Comparison of ENCODE assay signal across 29 cellular contexts in the genomic region with DNA sequence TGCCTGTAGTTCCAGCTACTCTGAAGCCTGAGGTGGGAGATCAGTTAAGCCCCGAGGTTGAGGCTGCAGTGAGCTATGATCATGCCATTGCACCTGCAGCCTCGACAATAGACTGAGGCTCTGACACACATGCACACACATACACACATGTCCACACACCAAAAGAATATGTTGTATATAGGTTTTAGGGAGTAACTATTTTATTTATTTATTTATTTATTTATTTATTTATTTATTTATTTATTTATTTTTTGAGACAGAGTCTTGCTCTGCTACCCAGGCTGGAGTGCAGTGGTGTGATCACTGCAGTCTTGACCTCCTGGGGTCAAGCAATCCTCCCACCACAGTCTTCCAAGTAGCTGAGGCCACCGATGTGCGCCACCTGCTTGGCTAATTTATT.
"Had no signal": no experiment of that assay in that cellular context is flagged by ENCODE, and none has a peak within 500 bp of the region (broad histone marks: within the 10 kb centered on the region; RNA-seq: fewer than 3 reads in every experiment).

No MANE protein-coding gene starts in this region.

- H3K4me3 Mint-ChIP-seq: stimulated activated effector memory CD8-positive, alpha-beta T cell treated with anti-CD3 and anti-CD28 coated beads, Interleukin-12 subunit alpha, Interleukin-12 subunit beta, amount 100 ng/mL, for 72 hours; stimulated activated memory B cell treated with anti-CD40 and anti-IgM and Interleukin-4, amounts not matched to agents 10 μg/mL and 1 μg/mL and 100 μg/mL, for 72 hours; stimulated activated naive B cell treated with anti-CD40 and anti-IgM and Interleukin-4, amounts not matched to agents 10 μg/mL and 1 μg/mL and 100 μg/mL, for 72 hours; stimulated activated naive CD8-positive, alpha-beta T cell treated with anti-CD3 and anti-CD28 coated beads, Interleukin-15, amount 100 ng/mL, for 72 hours; stimulated activated naive CD8-positive, alpha-beta T cell treated with anti-CD3 and anti-CD28 coated beads, Interleukin-15, Interleukin-2, amounts not matched to agents 100 ng/mL and 50 ng/mL, for 24 hours; type B pancreatic cell had no signal

- H3K27me3 Mint-ChIP-seq: stimulated activated memory B cell treated with anti-CD40 and anti-IgM and Interleukin-4, amounts not matched to agents 10 μg/mL and 1 μg/mL and 100 μg/mL, for 72 hours; stimulated activated naive B cell treated with anti-CD40 and anti-IgM and Interleukin-4, amounts not matched to agents 10 μg/mL and 1 μg/mL and 100 μg/mL, for 72 hours; stimulated activated naive CD8-positive, alpha-beta T cell treated with anti-CD3 and anti-CD28 coated beads, Interleukin-15, amount 100 ng/mL, for 72 hours; stimulated activated naive CD8-positive, alpha-beta T cell treated with anti-CD3 and anti-CD28 coated beads, Interleukin-15, Interleukin-2, amounts not matched to agents 100 ng/mL and 50 ng/mL, for 24 hours had no signal

- DNase-seq: stimulated activated CD4-positive, alpha-beta T cell treated with anti-CD3 and anti-CD28 coated beads, Interleukin-2, amount 100 ng/mL, for 48 hours; stimulated activated CD4-positive, alpha-beta T cell treated with anti-CD3 and anti-CD28 coated beads, Interleukin-4, amount 100 ng/mL, for 1 hour; stimulated activated CD4-positive, alpha-beta T cell treated with anti-CD3 and anti-CD28 coated beads, Interleukin-4, amount 100 ng/mL, for 24 hours; stimulated activated CD4-positive, alpha-beta T cell treated with anti-CD3 and anti-CD28 coated beads, Interleukin-4, amount 100 ng/mL, for 4 hours; stimulated activated CD8-positive, alpha-beta memory T cell treated with anti-CD3 and anti-CD28 coated beads, Interleukin-4, amount 100 ng/mL, for 48 hours; stimulated activated naive B cell treated with anti-CD40 and anti-IgM and Interleukin-4, amounts not matched to agents 10 μg/mL and 1 μg/mL and 100 μg/mL, for 72 hours; stimulated activated naive CD4-positive, alpha-beta T cell; stimulated activated naive CD4-positive, alpha-beta T cell treated with Interleukin-2 at 50 U/mL for 16 hours; stimulated activated naive CD8-positive, alpha-beta T cell treated with anti-CD3 and anti-CD28 coated beads, Interleukin-15, amount 100 ng/mL, for 72 hours; stimulated activated naive CD8-positive, alpha-beta T cell treated with anti-CD3 and anti-CD28 coated beads, Interleukin-15, Interleukin-2, amounts not matched to agents 100 U/mL and 50 U/mL, for 24 hours; stomach; substantia nigra; testis; thyroid gland; tibial artery; transverse colon; trophoblast cell; upper lobe of left lung; upper lobe of right lung; uterus had no signal

- H3K9me3 ChIP-seq: stomach, suprapubic skin, testis, thoracic aorta, thyroid gland, tibial artery, tibial nerve, transverse colon, upper lobe of left lung, upper lobe of right lung, uterus, vagina had no signal

- H3K27ac Mint-ChIP-seq: stimulated activated effector memory CD8-positive, alpha-beta T cell treated with anti-CD3 and anti-CD28 coated beads, Interleukin-12 subunit alpha, Interleukin-12 subunit beta, amount 100 ng/mL, for 72 hours; stimulated activated memory B cell treated with anti-CD40 and anti-IgM and Interleukin-4, amounts not matched to agents 10 μg/mL and 1 μg/mL and 100 μg/mL, for 72 hours; stimulated activated naive B cell treated with anti-CD40 and anti-IgM and Interleukin-4, amounts not matched to agents 10 μg/mL and 1 μg/mL and 100 μg/mL, for 72 hours; stimulated activated naive CD8-positive, alpha-beta T cell treated with anti-CD3 and anti-CD28 coated beads, Interleukin-15, amount 100 ng/mL, for 72 hours; stimulated activated naive CD8-positive, alpha-beta T cell treated with anti-CD3 and anti-CD28 coated beads, Interleukin-15, Interleukin-2, amounts not matched to agents 100 ng/mL and 50 ng/mL, for 24 hours; type B pancreatic cell had no signal

- H3K4me1 Mint-ChIP-seq: stimulated activated effector memory CD8-positive, alpha-beta T cell treated with anti-CD3 and anti-CD28 coated beads, Interleukin-12 subunit alpha, Interleukin-12 subunit beta, amount 100 ng/mL, for 72 hours; stimulated activated memory B cell treated with anti-CD40 and anti-IgM and Interleukin-4, amounts not matched to agents 10 μg/mL and 1 μg/mL and 100 μg/mL, for 72 hours; stimulated activated naive CD8-positive, alpha-beta T cell treated with anti-CD3 and anti-CD28 coated beads, Interleukin-15, amount 100 ng/mL, for 72 hours had no signal

- H3K36me3 Mint-ChIP-seq: stimulated activated effector memory CD8-positive, alpha-beta T cell treated with anti-CD3 and anti-CD28 coated beads, Interleukin-12 subunit alpha, Interleukin-12 subunit beta, amount 100 ng/mL, for 72 hours; stimulated activated memory B cell treated with anti-CD40 and anti-IgM and Interleukin-4, amounts not matched to agents 10 μg/mL and 1 μg/mL and 100 μg/mL, for 72 hours; stimulated activated naive B cell treated with anti-CD40 and anti-IgM and Interleukin-4, amounts not matched to agents 10 μg/mL and 1 μg/mL and 100 μg/mL, for 72 hours had no signal

- H3K27me3 ChIP-seq: stomach, suprapubic skin, testis, thyroid gland, tibial artery, tibial nerve, transverse colon, upper lobe of left lung, upper lobe of right lung, uterus, vagina had no signal

- H3K27ac ChIP-seq: stomach, suprapubic skin, testis, thoracic aorta, thyroid gland, tibial artery, tibial nerve, transverse colon, upper lobe of left lung, upper lobe of right lung, uterus, vagina had no signal

- ATAC-seq: stimulated activated effector memory CD8-positive, alpha-beta T cell treated with anti-CD3 and anti-CD28 coated beads, Interleukin-12 subunit alpha, Interleukin-12 subunit beta, amount 100 ng/mL, for 72 hours; stimulated activated memory B cell treated with anti-CD40 and anti-IgM and Interleukin-4, amounts not matched to agents 10 μg/mL and 1 μg/mL and 100 μg/mL, for 72 hours; stimulated activated naive B cell treated with anti-CD40 and anti-IgM and Interleukin-4, amounts not matched to agents 10 μg/mL and 1 μg/mL and 100 μg/mL, for 72 hours; stimulated activated naive CD8-positive, alpha-beta T cell treated with anti-CD3 and anti-CD28 coated beads, Interleukin-15, amount 100 ng/mL, for 72 hours; stimulated activated naive CD8-positive, alpha-beta T cell treated with anti-CD3 and anti-CD28 coated beads, Interleukin-15, Interleukin-2, amounts not matched to agents 100 U/mL and 50 U/mL, for 24 hours; upper lobe of right lung had no signal

- FAIRE-seq: urothelium cell line had no signal

- H3K36me3 ChIP-seq: stomach, suprapubic skin, thoracic aorta, thyroid gland, tibial artery, tibial nerve, transverse colon, upper lobe of left lung, upper lobe of right lung, uterus, vagina had no signal

- H3K4me1 ChIP-seq: suprapubic skin, testis, thyroid gland, transverse colon, uterus, vagina had no signal

- H3K4me3 ChIP-seq: stomach, suprapubic skin, testis, thoracic aorta, thyroid gland, tibial artery, tibial nerve, transverse colon, upper lobe of left lung, upper lobe of right lung, uterus, vagina had no signal

- H3K9me3 Mint-ChIP-seq: stimulated activated effector memory CD8-positive, alpha-beta T cell treated with anti-CD3 and anti-CD28 coated beads, Interleukin-12 subunit alpha, Interleukin-12 subunit beta, amount 100 ng/mL, for 72 hours; stimulated activated memory B cell treated with anti-CD40 and anti-IgM and Interleukin-4, amounts not matched to agents 10 μg/mL and 1 μg/mL and 100 μg/mL, for 72 hours; stimulated activated naive B cell treated with anti-CD40 and anti-IgM and Interleukin-4, amounts not matched to agents 10 μg/mL and 1 μg/mL and 100 μg/mL, for 72 hours; stimulated activated naive CD8-positive, alpha-beta T cell treated with anti-CD3 and anti-CD28 coated beads, Interleukin-15, amount 100 ng/mL, for 72 hours; stimulated activated naive CD8-positive, alpha-beta T cell treated with anti-CD3 and anti-CD28 coated beads, Interleukin-15, Interleukin-2, amounts not matched to agents 100 ng/mL and 50 ng/mL, for 24 hours had no signal
